8 cellular contexts compared by ENCODE assay signal in the genomic region with DNA sequence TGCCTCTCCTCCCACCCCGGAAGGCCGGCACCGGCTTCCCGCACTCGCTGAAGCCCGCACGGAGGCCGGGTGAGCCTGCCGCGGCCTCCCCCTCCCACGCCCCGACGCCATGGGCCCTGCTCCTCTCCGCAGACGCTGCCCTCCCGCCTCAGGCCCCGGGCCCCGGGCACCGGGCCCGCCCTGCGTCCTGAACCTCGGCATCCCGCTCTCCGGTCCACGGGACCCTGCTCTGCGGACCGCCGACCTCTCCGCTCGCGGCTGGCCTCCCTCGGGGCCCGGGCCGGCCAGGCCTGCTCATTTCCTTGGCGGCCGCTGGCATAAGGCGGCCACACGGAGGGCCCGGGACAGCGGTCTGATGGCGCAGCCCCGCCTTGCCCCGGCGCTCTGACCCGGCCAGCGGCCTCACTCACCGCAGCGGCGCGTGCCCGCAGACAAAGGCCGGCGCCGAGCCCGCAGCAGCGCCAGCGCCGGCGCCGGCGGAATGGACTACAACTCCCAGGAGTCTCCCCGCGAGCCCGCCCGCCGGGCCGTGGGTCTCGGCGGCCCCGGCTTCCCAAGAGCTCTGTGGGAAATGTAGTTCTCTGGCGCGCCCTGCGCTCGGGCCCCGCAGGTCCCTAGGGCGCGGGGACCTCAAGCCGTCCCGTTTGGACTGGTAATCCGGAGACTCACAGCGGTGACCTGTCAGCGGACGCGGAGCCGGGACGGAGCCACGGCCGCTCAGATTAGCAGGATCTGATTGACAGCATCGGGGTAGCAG. TPM values are rescaled to one million over a fixed set of nuclear protein-coding genes. Genes with fewer than 3 reads are reported as not detected.
A peak's percentile ranks its signal among the peaks of the same experiment; 100 is the strongest.
DNase-seq lines count a peak whose midpoint lies in the region; ATAC-seq and TF ChIP-seq lines count a peak whose summit lies in the region.

A gene with protein sequence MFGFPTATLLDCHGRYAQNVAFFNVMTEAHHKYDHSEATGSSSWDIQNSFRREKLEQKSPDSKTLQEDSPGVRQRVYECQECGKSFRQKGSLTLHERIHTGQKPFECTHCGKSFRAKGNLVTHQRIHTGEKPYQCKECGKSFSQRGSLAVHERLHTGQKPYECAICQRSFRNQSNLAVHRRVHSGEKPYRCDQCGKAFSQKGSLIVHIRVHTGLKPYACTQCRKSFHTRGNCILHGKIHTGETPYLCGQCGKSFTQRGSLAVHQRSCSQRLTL (minus strand): TSS at position 490 of the 757 bp plus-strand sequence. CDS start 2,748 bp downstream, outside the sequence.

- TF ChIP-seq CTCF in GM12875 (IDR thresholded peaks at IDR 0.05; ENCODE audit: borderline replicate concordance, insufficient read depth, low read depth, low read length) (no peak), NB4 (IDR thresholded peaks at IDR 0.05; ENCODE audit: low read depth, low read length) (no peak)

- H3K36me3 ChIP-seq in urinary bladder (ENCODE audit: insufficient read depth) = peaks cover 14% of the 10 kb centered on the region

- peak; percentile 99 for ATAC-seq in HG02571 (IDR thresholded peaks at IDR 0.05; ENCODE audit: unreplicated experiment)
- ATAC-seq in right cardiac atrium = peak; percentile 98

- H3K4me1 ChIP-seq in right cardiac atrium (ENCODE audit: control insufficient read depth, insufficient read depth, low read length) (no peaks in the 10 kb centered on the region), urinary bladder (ENCODE audit: insufficient read depth) (no peaks in the 10 kb centered on the region)

- peak within 1 kb of the TSS; percentile 79 for H3K4me3 ChIP-seq in GM12875 (ENCODE audit: low read depth, low read length)
- peak within 1 kb of the TSS; percentile 55 for H3K4me3 ChIP-seq in NB4 (ENCODE audit: low read depth, low read length)
- H3K4me3 ChIP-seq in right cardiac atrium (ENCODE audit: low read length) = peak within 1 kb of the TSS; percentile 89
- peak within 1 kb of the TSS; percentile 76 for H3K4me3 ChIP-seq in urinary bladder (ENCODE audit: low read depth, low read length)

- H3K27ac ChIP-seq in angular gyrus (ENCODE audit: low read depth, low read length) = peak within 1 kb of the TSS; percentile 83
- H3K27ac ChIP-seq in right cardiac atrium (ENCODE audit: low read length) = peak within 1 kb of the TSS; percentile 82
- H3K27ac ChIP-seq in urinary bladder (ENCODE audit: low read depth) = peak within 1 kb of the TSS; percentile 47

- peak; percentile 85 for DNase-seq in NB4 (ENCODE audit: low read depth)
- peak; percentile 88 to 95 (median 95) for DNase-seq in right cardiac atrium
- peak; percentile 40 for DNase-seq in pulmonary artery endothelial cell (ENCODE audit: low read depth, low spot score)

- H3K9me3 ChIP-seq in right cardiac atrium (ENCODE audit: control insufficient read depth, low read length) = peaks cover 13% of the 10 kb centered on the region

- intact Hi-C loops in T-helper 2 cell treated with Interferon-gamma antibody and Interleukin-4, amounts not matched to agents 100 ng/mL and 5 ng/mL, for 36 hours (cut with micrococcal nuclease) = loop anchor here (1.0 to 10.0 kb wide), 7 partner anchors 42 to 1096 kb away; partner anchors contain the start of genes BMS1, CSGALNACT2, ZNF239 and ZNF485
- intact Hi-C loops in right cardiac atrium (cut with DNase I) = no loop called here

- whole genome bisulfite sequencing in right cardiac atrium = under 1% methylated on average over 89 of the region's 89 CpGs
- under 1% methylated on average over 89 of the region's 89 CpGs for WGBS in urinary bladder

- TF ChIP-seq POLR2A in NB4 (IDR thresholded peaks at IDR 0.05; ENCODE audit: extremely low read depth, insufficient read length) = no peak

- no peaks in the 10 kb centered on the region for H3K27me3 ChIP-seq in right cardiac atrium (ENCODE audit: control insufficient read depth, insufficient read depth)

RNA-seq across cellular contexts. Expression of the gene that starts here (rescaled TPM):
- 17.2 and 18.0 TPM in 2 replicates for total RNA-seq in T-helper 2 cell treated with Interferon-gamma antibody and Interleukin-4, amounts not matched to agents 100 ng/mL and 5 ng/mL, for 36 hours
- total RNA-seq in right cardiac atrium = 10 to 100 TPM; 47.2 to 65.4 (median 54.4) TPM
- polyA plus RNA-seq in right cardiac atrium = 86.3 TPM
- total RNA-seq in pulmonary artery endothelial cell = 21.0 and 24.6 TPM in 2 replicates
- total RNA-seq in urinary bladder = 37.7 TPM
- 50.9 TPM for polyA plus RNA-seq in urinary bladder

Comparison
In these comparisons a context has a peak if more than half of its experiments do, and no peak if none do; other contexts are left out.
1. Peak in every context shown above with its lines: DNase-seq, ATAC-seq, H3K4me3 ChIP-seq and H3K27ac ChIP-seq.
2. DNase-seq: peak in every context shown above with its lines; median percentile 95 in right cardiac atrium; 85 in NB4; 40 in pulmonary artery endothelial cell.